In the genomic region with DNA sequence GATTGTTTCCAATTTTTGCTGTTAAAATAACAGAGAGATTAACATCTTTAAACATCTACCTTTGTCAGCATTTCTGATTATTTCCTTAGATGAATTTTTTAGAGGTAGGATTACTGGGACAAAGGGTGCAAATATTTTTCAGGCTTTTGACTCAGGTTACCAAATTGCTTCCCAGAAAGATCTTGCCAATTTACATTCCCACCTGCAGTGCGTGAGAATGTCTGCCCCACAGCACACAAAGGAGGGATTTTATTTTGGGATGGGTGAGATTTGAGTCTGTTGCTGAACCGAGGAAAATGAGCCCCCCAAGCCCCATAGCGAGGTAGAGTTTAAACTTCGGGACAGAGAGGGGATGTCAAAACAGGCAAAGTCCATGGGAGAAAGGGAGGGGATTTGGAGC, we compare ENCODE assay signal across 1 cellular context.
TF ChIP-seq lines count a peak whose summit lies in the region.

No MANE protein-coding gene starts in this region.

TF ChIP-seq in GM23338, 12 proteins besides CTCF, POLR2A, EP300 and RAD21 (continued from another document):
- no peak for TF ChIP-seq JUNB (IDR thresholded peaks at IDR 0.05; ENCODE audit: unreplicated experiment)
- no peak for TF ChIP-seq CREB1 (CRISPR knock-in tag; IDR thresholded peaks at IDR 0.05; ENCODE audit: low read depth)
TF ChIP-seq in GM23338: peak in this region for 0.
